In genomic region chr17:78144736-78145641, GRCh38 we compare ENCODE assay signal across 9 cellular contexts. TPM values are rescaled to one million over a fixed set of nuclear protein-coding genes. Genes with fewer than 3 reads are reported as not detected.
DNase-seq lines count a peak whose midpoint lies in the region; FAIRE-seq and TF ChIP-seq lines count a peak whose summit lies in the region.
"Had no signal": no experiment of that assay in that cellular context is flagged by ENCODE, and none has a peak within 500 bp of the region (broad histone marks: within the 10 kb centered on the region; RNA-seq: fewer than 3 reads in every experiment).

No MANE protein-coding gene starts in this region.

- no peak for TF ChIP-seq EP300 in H1 (IDR thresholded peaks at IDR 0.05; ENCODE audit: borderline replicate concordance in 1 of 2, low read depth in 2 of 2, low read length in 2 of 2)

- WGBS in H1 (ENCODE audit: extremely low coverage in 1 of 2, insufficient coverage in 1 of 2, insufficient read length in 1 of 2, insufficient replicate concordance in 2 of 2, low coverage in 1 of 2, low lambda C conversion rate in 2 of 2, missing lambda C conversion rate in 1 of 2), 2 experiments = 91% methylated on average over 11 of the region's 18 CpGs; no CpG with 5 or more reads in 1 of the 2 experiments

- H4K5ac ChIP-seq in H1 (ENCODE audit: insufficient read length, low read depth, low read length) = no peak overlapping the region

- H2BK15ac ChIP-seq in H1 (ENCODE audit: low read length) = no peak overlapping the region

- no peaks in the 10 kb centered on the region for H3K79me1 ChIP-seq in H1 (ENCODE audit: low read depth, low read length)

- H2AFZ ChIP-seq in H1 (ENCODE audit: low read length) = no peak overlapping the region
- no peak overlapping the region for H2AFZ ChIP-seq in parathyroid adenoma

- 0 out of 7 replicates have a peak, but pooled peaks cover 0 to 2% (median 0%) of the 10 kb centered on the region in 4 experiments for H3K27me3 ChIP-seq in H1 (replicated peaks in 1 of 4; ENCODE audit: control insufficient read depth in 3 of 4, extremely low read depth in 1 of 4, insufficient read depth in 3 of 4, low read length in 3 of 4)
- H3K27me3 ChIP-seq in parathyroid adenoma (ENCODE audit: control insufficient read depth, insufficient read depth, low read length) = no peaks in the 10 kb centered on the region
- no peaks in the 10 kb centered on the region for H3K27me3 ChIP-seq in effector memory CD4-positive, alpha-beta T cell (replicated peaks; ENCODE audit: control insufficient read depth, insufficient read depth, low read length, poor library complexity, severe bottlenecking)

- H3K79me2 ChIP-seq in H1 (ENCODE audit: control insufficient read depth in 1 of 2, insufficient read depth in 2 of 2, low read length in 2 of 2) (no peaks in the 10 kb centered on the region), parathyroid adenoma (no peaks in the 10 kb centered on the region)

- H3K4me1 ChIP-seq in H1 (replicated peaks in 1 of 4; ENCODE audit: control insufficient read depth in 3 of 4, insufficient read depth in 4 of 4, low read length in 3 of 4) (peaks cover 0 to 5% (median 4%) of the 10 kb centered on the region in 4 experiments; a peak in 3 of 7 replicates), parathyroid adenoma (no peaks in the 10 kb centered on the region)
- H3K4me1 ChIP-seq in effector memory CD4-positive, alpha-beta T cell (ENCODE audit: control insufficient read depth, insufficient read depth, low read length, poor library complexity, severe bottlenecking) = peaks cover 13% of the 10 kb centered on the region

- no peaks in the 10 kb centered on the region for H3K27me3 Mint-ChIP-seq in IgD-negative memory B cell

- FAIRE-seq in H1 (lab: Jason Lieb, UNC) = no peak

- H3K36me3 ChIP-seq in H1 (ENCODE audit: control insufficient read depth in 2 of 4, insufficient read depth in 4 of 4, low read length in 3 of 4) (no peaks in the 10 kb centered on the region), parathyroid adenoma (ENCODE audit: control insufficient read depth, insufficient read depth, low read length) (no peaks in the 10 kb centered on the region)
- peaks cover 20% of the 10 kb centered on the region for H3K36me3 ChIP-seq in effector memory CD4-positive, alpha-beta T cell (ENCODE audit: control insufficient read depth, insufficient read depth, low read length)

- H3K4me3 ChIP-seq in H1 (ENCODE audit: extremely low read depth in 1 of 4, insufficient read depth in 2 of 4, low read depth in 3 of 4, low read length in 4 of 4) (no peak overlapping the region), parathyroid adenoma (ENCODE audit: low read depth, low read length) (no peak overlapping the region)
- no peak overlapping the region for H3K4me3 ChIP-seq in effector memory CD4-positive, alpha-beta T cell (ENCODE audit: insufficient read depth, low read depth, low read length, poor library complexity, severe bottlenecking)

- H3K27ac Mint-ChIP-seq in IgD-negative memory B cell = peak overlapping the region; percentile 78 to 94 (median 89)
- H3K27ac Mint-ChIP-seq: nephron progenitor cell had no signal

- H3K4ac ChIP-seq in H1 (replicated peaks; ENCODE audit: insufficient read length, low read depth, low read length) = no peak overlapping the region

- H3K56ac ChIP-seq in H1 (replicated peaks; ENCODE audit: insufficient read length, low read depth, low read length) = no peak overlapping the region

- TF ChIP-seq POLR2A in H1 (IDR thresholded peaks at IDR 0.05; ENCODE audit: control extremely low read depth in 1 of 2, low read depth in 2 of 2, low read length in 2 of 2) = no peak

- no peak overlapping the region for H2AK5ac ChIP-seq in H1 (ENCODE audit: low read depth, low read length)

- no peak overlapping the region for H2BK5ac ChIP-seq in H1 (ENCODE audit: low read depth, low read length)

- no peaks in the 10 kb centered on the region for H3K9me3 Mint-ChIP-seq in IgD-negative memory B cell
- H3K9me3 Mint-ChIP-seq: nephron progenitor cell had no signal

- H3K9ac ChIP-seq in H1 (replicated peaks in 1 of 4; ENCODE audit: extremely low read depth in 1 of 4, low read depth in 3 of 4, low read length in 3 of 4) (no peak overlapping the region), parathyroid adenoma (no peak overlapping the region)

- POLR2A ChIA-PET in H1 (lab: Charles Lee; ENCODE audit: partially characterized antibody) = interaction anchor here (1.0 to 6.2 kb wide), 5 partner anchors 17 to 42 kb away, joined by 3 to 40 read pairs (median 5); partner anchors contain the start of genes AFMID, TK1 and TMC6

- DNase-seq in H1 (ENCODE audit: low read depth in 1 of 2, low spot score in 2 of 2) = no peak
- DNase-seq in NCI-H226 = no peak
- no peak for DNase-seq in NCI-H187 treated with DMSO at 0.1 percent for 48 hours (lab: John Stamatoyannopoulos, UW)
- DNase-seq in effector memory CD4-positive, alpha-beta T cell = no peak
- DNase-seq: nephron progenitor cell had no signal

- H3K14ac ChIP-seq in H1 (ENCODE audit: insufficient read length) = no peak overlapping the region

- H3K23me2 ChIP-seq in H1 (ENCODE audit: low read depth, low read length) = peaks cover 2% of the 10 kb centered on the region; the same call in 1 of the 2 replicates

- no peak overlapping the region for H2BK20ac ChIP-seq in H1 (ENCODE audit: low read length)

- no peaks in the 10 kb centered on the region for H3K9me3 ChIP-seq in H1 (ENCODE audit: insufficient read depth in 2 of 2, low read depth in 1 of 2, low read length in 1 of 2)
- H3K9me3 ChIP-seq in parathyroid adenoma (ENCODE audit: control insufficient read depth, low read length) = no peaks in the 10 kb centered on the region
- no peaks in the 10 kb centered on the region for H3K9me3 ChIP-seq in effector memory CD4-positive, alpha-beta T cell (ENCODE audit: control insufficient read depth, low read length)

- H3K36me3 Mint-ChIP-seq in IgD-negative memory B cell = peaks cover 4% of the 10 kb centered on the region

- peak overlapping the region; percentile 60 for H4K8ac ChIP-seq in H1 (ENCODE audit: extremely low read depth, insufficient read depth, low read length)

- TF ChIP-seq CTCF in H1 (IDR thresholded peaks at IDR 0.05; ENCODE audit: control extremely low read depth in 1 of 3, insufficient read depth in 1 of 3, low read depth in 1 of 3, low read length in 3 of 3) (no peak), parathyroid adenoma (IDR thresholded peaks at IDR 0.05) (no peak)

- peaks cover 0 to 2% of the 10 kb centered on the region in 2 experiments for H4K20me1 ChIP-seq in H1 (replicated peaks in 1 of 2; ENCODE audit: control insufficient read depth in 1 of 2, insufficient read depth in 2 of 2, low read length in 2 of 2)

- no peak overlapping the region for H4K91ac ChIP-seq in H1 (replicated peaks; ENCODE audit: insufficient read length, low read length)

- H3K27ac ChIP-seq in H1 (ENCODE audit: low read depth, low read length) (no peak overlapping the region), parathyroid adenoma (no peak overlapping the region)
- no peak overlapping the region for H3K27ac ChIP-seq in effector memory CD4-positive, alpha-beta T cell (ENCODE audit: insufficient read depth, low read length, poor library complexity, severe bottlenecking)

- H2BK12ac ChIP-seq in H1 (ENCODE audit: low read depth, low read length) = no peak overlapping the region

- CTCF ChIA-PET in H1 (lab: Charles Lee; ENCODE audit: partially characterized antibody) = interaction anchor here (0.7 to 2.7 kb wide), 10 partner anchors 7 to 1296 kb away, joined by 3 to 19 read pairs (median 4); partner anchors contain the start of genes AFMID and TK1

- peaks cover 30 to 54% (median 47%) of the 10 kb centered on the region in 3 donors for H3K4me1 Mint-ChIP-seq in IgD-negative memory B cell

- no peak overlapping the region for H3K4me2 ChIP-seq in H1 (ENCODE audit: insufficient read depth in 1 of 2, low read depth in 2 of 2, low read length in 2 of 2)
- H3K4me2 ChIP-seq in parathyroid adenoma (ENCODE audit: low read length) = peak overlapping the region; percentile 9

- no peak overlapping the region for H3K18ac ChIP-seq in H1 (ENCODE audit: extremely low read depth, low read length)

- H2BK120ac ChIP-seq in H1 (replicated peaks; ENCODE audit: low read depth, low read length) = no peak overlapping the region

- H3K4me3 Mint-ChIP-seq in IgD-negative memory B cell = no peak overlapping the region
- H3K4me3 Mint-ChIP-seq: nephron progenitor cell had no signal

- TF ChIP-seq RAD21 in H1 (IDR thresholded peaks at IDR 0.05 in 1 of 2, conservative IDR thresholded peaks at IDR 0.05 in 1 of 2; ENCODE audit: low read depth in 2 of 2, low read length in 2 of 2) = no peak

- H3K23ac ChIP-seq in H1 (ENCODE audit: insufficient read length) = no peak overlapping the region

RNA-seq across cellular contexts. Expression of gene C17orf99, which starts 1.2 kb away (rescaled TPM):
- polyA plus RNA-seq in IgD-negative memory B cell (not detected), H1 (2011; rRNA removed) (not detected in 2 replicates)
- not detected in 2 replicates for total RNA-seq in H1 (2021; fragmentation: NEBNext Ultra II Directional; extraction: Animal tissue kit (Norgen Biotek cat#: 25700))
- not detected for polyA plus RNA-seq in H1 (2011; cell fraction: cytosol; rRNA removed)
- polyA plus RNA-seq in H1 (2011; cell fraction: nucleus; rRNA removed) = not detected
- polyA plus RNA-seq in H1 (2012, experiment 1 of 2) = not detected in 4 replicates
- polyA plus RNA-seq in H1 (2012, experiment 2 of 2) = not detected
- polyA plus RNA-seq in H1 (2013, experiment 1 of 2) = not detected
- not detected for polyA plus RNA-seq in H1 (2013, experiment 2 of 2)
- not detected in 2 replicates for polyA minus RNA-seq in H1 (2011; rRNA and poly(A)+ RNA removed)
- not detected for polyA minus RNA-seq in H1 (2011; cell fraction: cytosol; rRNA and poly(A)+ RNA removed)
- polyA minus RNA-seq in H1 (2011; cell fraction: nucleus; rRNA and poly(A)+ RNA removed) = not detected
- total RNA-seq: dermis blood vessel endothelial cell; T-helper 1 cell treated with Interleukin-12 subunit alpha and Interleukin-12 subunit beta and Interleukin-4 antibody, amounts not matched to agents 30 ng/mL and 1 ng/mL, for 36 hours had no signal

RNA-seq across cellular contexts. Expression of gene TMC8, which starts 14.4 kb away (rescaled TPM):
- polyA plus RNA-seq in IgD-negative memory B cell = 97.5 TPM
- total RNA-seq in H1 (2021; fragmentation: NEBNext Ultra II Directional; extraction: Animal tissue kit (Norgen Biotek cat#: 25700)) = 2.0 and 2.8 TPM in 2 replicates
- 1.00 and 3.0 TPM in 2 replicates for polyA plus RNA-seq in H1 (2011; rRNA removed)
- polyA plus RNA-seq in H1 (2011; cell fraction: cytosol; rRNA removed) = 0.83 TPM
- 5.4 TPM for polyA plus RNA-seq in H1 (2011; cell fraction: nucleus; rRNA removed)
- polyA plus RNA-seq in H1 (2012, experiment 1 of 2) = 1.2 to 3.1 TPM (median 1.6 TPM) in 4 replicates
- 0.49 TPM for polyA plus RNA-seq in H1 (2012, experiment 2 of 2)
- 2.3 TPM for polyA plus RNA-seq in H1 (2013, experiment 1 of 2)
- polyA plus RNA-seq in H1 (2013, experiment 2 of 2) = 2.6 TPM
- polyA minus RNA-seq in H1 (2011; rRNA and poly(A)+ RNA removed) = 0.83 and 2.0 TPM in 2 replicates
- polyA minus RNA-seq in H1 (2011; cell fraction: cytosol; rRNA and poly(A)+ RNA removed) = not detected
- 2.7 TPM for polyA minus RNA-seq in H1 (2011; cell fraction: nucleus; rRNA and poly(A)+ RNA removed)

RNA-seq across cellular contexts. Expression of gene TMC6, which starts 16.4 kb away (rescaled TPM):
- 212 TPM for polyA plus RNA-seq in IgD-negative memory B cell
- total RNA-seq in H1 (2021; fragmentation: NEBNext Ultra II Directional; extraction: Animal tissue kit (Norgen Biotek cat#: 25700)) = 73.1 and 77.6 TPM in 2 replicates
- polyA plus RNA-seq in H1 (2011; rRNA removed) = 39.4 and 60.4 TPM in 2 replicates
- 44.5 TPM for polyA plus RNA-seq in H1 (2011; cell fraction: cytosol; rRNA removed)
- polyA plus RNA-seq in H1 (2011; cell fraction: nucleus; rRNA removed) = 199 TPM
- polyA plus RNA-seq in H1 (2012, experiment 1 of 2) = 27.4 to 67.3 TPM (median 60.1 TPM) in 4 replicates
- 36.6 TPM for polyA plus RNA-seq in H1 (2012, experiment 2 of 2)
- 74.5 TPM for polyA plus RNA-seq in H1 (2013, experiment 1 of 2)
- polyA plus RNA-seq in H1 (2013, experiment 2 of 2) = 73.3 TPM
- polyA minus RNA-seq in H1 (2011; rRNA and poly(A)+ RNA removed) = 17.7 and 21.2 TPM in 2 replicates
- polyA minus RNA-seq in H1 (2011; cell fraction: cytosol; rRNA and poly(A)+ RNA removed) = 35.7 TPM
- 49.9 TPM for polyA minus RNA-seq in H1 (2011; cell fraction: nucleus; rRNA and poly(A)+ RNA removed)

RNA-seq across cellular contexts. Expression of gene SYNGR2, which starts 23.4 kb away (rescaled TPM):
- polyA plus RNA-seq in IgD-negative memory B cell (633 TPM), H1 (2011; rRNA removed) (139 and 209 TPM in 2 replicates)
- total RNA-seq in H1 (2021; fragmentation: NEBNext Ultra II Directional; extraction: Animal tissue kit (Norgen Biotek cat#: 25700)) = 48.4 and 50.0 TPM in 2 replicates
- polyA plus RNA-seq in H1 (2011; cell fraction: cytosol; rRNA removed) = 92.9 TPM
- polyA plus RNA-seq in H1 (2011; cell fraction: nucleus; rRNA removed) = 102 TPM
- 32.5 to 57.4 TPM (median 51.2 TPM) in 4 replicates for polyA plus RNA-seq in H1 (2012, experiment 1 of 2)
- 37.5 TPM for polyA plus RNA-seq in H1 (2012, experiment 2 of 2)
- 42.0 TPM for polyA plus RNA-seq in H1 (2013, experiment 1 of 2)
- 51.5 TPM for polyA plus RNA-seq in H1 (2013, experiment 2 of 2)
- 53.5 and 79.1 TPM in 2 replicates for polyA minus RNA-seq in H1 (2011; rRNA and poly(A)+ RNA removed)
- 28.6 TPM for polyA minus RNA-seq in H1 (2011; cell fraction: cytosol; rRNA and poly(A)+ RNA removed)
- polyA minus RNA-seq in H1 (2011; cell fraction: nucleus; rRNA and poly(A)+ RNA removed) = 27.7 TPM

RNA-seq across cellular contexts. Expression of gene TK1, which starts 41.9 kb away (rescaled TPM):
- polyA plus RNA-seq in IgD-negative memory B cell (7.0 TPM), H1 (2011; rRNA removed) (147 and 170 TPM in 2 replicates)
- 66.9 and 76.5 TPM in 2 replicates for total RNA-seq in H1 (2021; fragmentation: NEBNext Ultra II Directional; extraction: Animal tissue kit (Norgen Biotek cat#: 25700))
- polyA plus RNA-seq in H1 (2011; cell fraction: cytosol; rRNA removed) = 150 TPM
- 168 TPM for polyA plus RNA-seq in H1 (2011; cell fraction: nucleus; rRNA removed)
- polyA plus RNA-seq in H1 (2012, experiment 1 of 2) = 50.8 to 96.9 TPM (median 88.1 TPM) in 4 replicates
- polyA plus RNA-seq in H1 (2012, experiment 2 of 2) = 148 TPM
- 57.7 TPM for polyA plus RNA-seq in H1 (2013, experiment 1 of 2)
- polyA plus RNA-seq in H1 (2013, experiment 2 of 2) = 54.1 TPM
- 110 and 113 TPM in 2 replicates for polyA minus RNA-seq in H1 (2011; rRNA and poly(A)+ RNA removed)
- polyA minus RNA-seq in H1 (2011; cell fraction: cytosol; rRNA and poly(A)+ RNA removed) = 54.3 TPM
- 42.3 TPM for polyA minus RNA-seq in H1 (2011; cell fraction: nucleus; rRNA and poly(A)+ RNA removed)

Comparison
In these comparisons a context has a peak if more than half of its experiments do, and no peak if none do; other contexts are left out.
1. RNA of gene TMC8, which starts 14.4 kb away (polyA plus RNA-seq): 97.5 TPM in IgD-negative memory B cell (single experiment); 0.49 to 5.4 TPM in H1; every median in the first group is over 10 times any median in the second.